1 cellular context compared by ENCODE assay signal in the genomic region with DNA sequence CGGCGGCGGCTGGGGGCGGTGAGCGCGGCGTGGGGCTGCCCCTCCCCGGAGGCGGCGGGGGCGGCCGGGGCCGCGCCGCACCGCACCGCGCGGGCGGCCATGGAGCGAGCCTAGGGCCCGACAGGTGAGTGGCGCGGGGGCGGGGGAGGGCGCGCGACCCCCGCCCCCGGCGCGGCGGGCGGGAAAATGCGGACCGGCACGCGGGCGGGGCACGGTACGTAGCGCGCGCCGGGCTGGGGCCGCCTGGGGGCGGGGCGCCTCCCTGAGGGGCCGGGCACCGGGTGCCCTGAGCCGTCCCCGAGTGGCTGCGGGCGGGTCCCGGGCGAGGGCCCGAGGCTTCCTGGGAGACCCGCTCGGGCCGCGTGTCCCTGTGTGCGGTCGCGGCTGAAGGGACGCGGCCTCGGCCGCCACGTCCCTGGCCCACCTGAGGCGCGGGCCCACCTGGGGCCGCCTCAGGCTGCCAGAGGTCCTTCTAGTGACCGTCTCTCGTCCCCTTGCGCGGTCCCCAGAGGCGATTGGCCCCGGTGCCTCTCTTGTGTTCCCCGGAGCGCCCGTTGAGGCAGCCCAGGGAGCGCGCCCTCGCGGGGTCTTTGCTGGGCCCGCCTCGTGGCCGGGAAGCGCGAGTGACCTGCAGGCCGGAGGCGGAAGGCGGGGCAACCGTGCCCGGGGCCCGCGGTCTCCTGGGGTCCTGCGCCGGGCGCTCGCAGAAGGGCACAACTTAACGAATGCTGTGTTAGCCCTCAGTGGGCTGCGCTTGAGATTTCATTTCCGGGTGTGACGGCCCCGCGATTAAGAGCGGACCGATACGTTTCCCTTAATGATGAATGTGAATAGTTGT.
TF ChIP-seq lines count a peak whose summit lies in the region.

No MANE protein-coding gene starts in this region.

TF ChIP-seq in HepG2, 621 proteins besides CTCF, POLR2A, EP300 and RAD21 (continued from another document and continues in another):
- TF ChIP-seq CBX1 (IDR thresholded peaks at IDR 0.05; ENCODE audit: low read depth), result no peak
- TF ChIP-seq ZNF292 (CRISPR knock-in tag; IDR thresholded peaks at IDR 0.05; ENCODE audit: borderline replicate concordance, low read depth), result no peak
- peak; percentile 95 for TF ChIP-seq RNF2 (conservative IDR thresholded peaks at IDR 0.05; ENCODE audit: low read depth)
- TF ChIP-seq STAT5B (CRISPR knock-in tag; IDR thresholded peaks at IDR 0.05), result no peak
- TF ChIP-seq, protein P1, sequence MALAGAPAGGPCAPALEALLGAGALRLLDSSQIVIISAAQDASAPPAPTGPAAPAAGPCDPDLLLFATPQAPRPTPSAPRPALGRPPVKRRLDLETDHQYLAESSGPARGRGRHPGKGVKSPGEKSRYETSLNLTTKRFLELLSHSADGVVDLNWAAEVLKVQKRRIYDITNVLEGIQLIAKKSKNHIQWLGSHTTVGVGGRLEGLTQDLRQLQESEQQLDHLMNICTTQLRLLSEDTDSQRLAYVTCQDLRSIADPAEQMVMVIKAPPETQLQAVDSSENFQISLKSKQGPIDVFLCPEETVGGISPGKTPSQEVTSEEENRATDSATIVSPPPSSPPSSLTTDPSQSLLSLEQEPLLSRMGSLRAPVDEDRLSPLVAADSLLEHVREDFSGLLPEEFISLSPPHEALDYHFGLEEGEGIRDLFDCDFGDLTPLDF (CRISPR knock-in tag; IDR thresholded peaks at IDR 0.05), result peak; percentile 41; the same call in 1 of the 2 replicates
- TF ChIP-seq FOXK1 (CRISPR knock-in tag; IDR thresholded peaks at IDR 0.05; ENCODE audit: borderline replicate concordance, low read depth), result no peak
- TF ChIP-seq, protein P2, sequence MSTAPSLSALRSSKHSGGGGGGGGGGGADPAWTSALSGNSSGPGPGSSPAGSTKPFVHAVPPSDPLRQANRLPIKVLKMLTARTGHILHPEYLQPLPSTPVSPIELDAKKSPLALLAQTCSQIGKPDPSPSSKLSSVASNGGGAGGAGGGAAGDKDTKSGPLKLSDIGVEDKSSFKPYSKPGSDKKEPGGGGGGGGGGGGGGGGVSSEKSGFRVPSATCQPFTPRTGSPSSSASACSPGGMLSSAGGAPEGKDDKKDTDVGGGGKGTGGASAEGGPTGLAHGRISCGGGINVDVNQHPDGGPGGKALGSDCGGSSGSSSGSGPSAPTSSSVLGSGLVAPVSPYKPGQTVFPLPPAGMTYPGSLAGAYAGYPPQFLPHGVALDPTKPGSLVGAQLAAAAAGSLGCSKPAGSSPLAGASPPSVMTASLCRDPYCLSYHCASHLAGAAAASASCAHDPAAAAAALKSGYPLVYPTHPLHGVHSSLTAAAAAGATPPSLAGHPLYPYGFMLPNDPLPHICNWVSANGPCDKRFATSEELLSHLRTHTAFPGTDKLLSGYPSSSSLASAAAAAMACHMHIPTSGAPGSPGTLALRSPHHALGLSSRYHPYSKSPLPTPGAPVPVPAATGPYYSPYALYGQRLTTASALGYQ (CRISPR knock-in tag; IDR thresholded peaks at IDR 0.05), result peak; percentile 57; the same call in 1 of the 2 replicates
- 0 out of 2 replicates have a peak, but pooled peaks have one; percentile 70 for TF ChIP-seq CC2D1A (CRISPR knock-in tag; IDR thresholded peaks at IDR 0.05)
- no peak for TF ChIP-seq HNRNPL (IDR thresholded peaks at IDR 0.05; ENCODE audit: low read depth, low read length)
- TF ChIP-seq SNAPC2 (CRISPR knock-in tag; IDR thresholded peaks at IDR 0.05), result no peak
- TF ChIP-seq, protein P3, sequence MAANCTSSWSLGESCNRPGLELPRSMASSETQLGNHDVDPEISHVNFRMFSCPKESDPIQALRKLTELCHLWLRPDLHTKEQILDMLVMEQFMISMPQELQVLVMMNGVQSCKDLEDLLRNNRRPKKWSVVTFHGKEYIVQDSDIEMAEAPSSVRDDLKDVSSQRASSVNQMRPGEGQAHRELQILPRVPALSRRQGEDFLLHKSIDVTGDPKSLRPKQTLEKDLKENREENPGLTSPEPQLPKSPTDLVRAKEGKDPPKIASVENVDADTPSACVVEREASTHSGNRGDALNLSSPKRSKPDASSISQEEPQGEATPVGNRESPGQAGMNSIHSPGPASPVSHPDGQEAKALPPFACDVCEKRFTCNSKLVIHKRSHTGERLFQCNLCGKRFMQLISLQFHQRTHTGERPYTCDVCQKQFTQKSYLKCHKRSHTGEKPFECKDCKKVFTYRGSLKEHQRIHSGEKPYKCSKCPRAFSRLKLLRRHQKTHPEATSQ (CRISPR knock-in tag; IDR thresholded peaks at IDR 0.05; ENCODE audit: borderline replicate concordance), result no peak
- no peak for TF ChIP-seq NFATC3 (CRISPR knock-in tag; IDR thresholded peaks at IDR 0.05)
- no peak for TF ChIP-seq ZFP82 (CRISPR knock-in tag; IDR thresholded peaks at IDR 0.05; ENCODE audit: borderline replicate concordance)
- TF ChIP-seq WIZ (CRISPR knock-in tag; IDR thresholded peaks at IDR 0.05), result no peak
- TF ChIP-seq PHF20 (CRISPR knock-in tag; IDR thresholded peaks at IDR 0.05), result peak; percentile 60
- TF ChIP-seq ZNF431 (CRISPR knock-in tag; IDR thresholded peaks at IDR 0.05; ENCODE audit: borderline replicate concordance, low read depth), result 0 out of 2 replicates have a peak, but pooled peaks have one; percentile 22
- TF ChIP-seq, protein P4, sequence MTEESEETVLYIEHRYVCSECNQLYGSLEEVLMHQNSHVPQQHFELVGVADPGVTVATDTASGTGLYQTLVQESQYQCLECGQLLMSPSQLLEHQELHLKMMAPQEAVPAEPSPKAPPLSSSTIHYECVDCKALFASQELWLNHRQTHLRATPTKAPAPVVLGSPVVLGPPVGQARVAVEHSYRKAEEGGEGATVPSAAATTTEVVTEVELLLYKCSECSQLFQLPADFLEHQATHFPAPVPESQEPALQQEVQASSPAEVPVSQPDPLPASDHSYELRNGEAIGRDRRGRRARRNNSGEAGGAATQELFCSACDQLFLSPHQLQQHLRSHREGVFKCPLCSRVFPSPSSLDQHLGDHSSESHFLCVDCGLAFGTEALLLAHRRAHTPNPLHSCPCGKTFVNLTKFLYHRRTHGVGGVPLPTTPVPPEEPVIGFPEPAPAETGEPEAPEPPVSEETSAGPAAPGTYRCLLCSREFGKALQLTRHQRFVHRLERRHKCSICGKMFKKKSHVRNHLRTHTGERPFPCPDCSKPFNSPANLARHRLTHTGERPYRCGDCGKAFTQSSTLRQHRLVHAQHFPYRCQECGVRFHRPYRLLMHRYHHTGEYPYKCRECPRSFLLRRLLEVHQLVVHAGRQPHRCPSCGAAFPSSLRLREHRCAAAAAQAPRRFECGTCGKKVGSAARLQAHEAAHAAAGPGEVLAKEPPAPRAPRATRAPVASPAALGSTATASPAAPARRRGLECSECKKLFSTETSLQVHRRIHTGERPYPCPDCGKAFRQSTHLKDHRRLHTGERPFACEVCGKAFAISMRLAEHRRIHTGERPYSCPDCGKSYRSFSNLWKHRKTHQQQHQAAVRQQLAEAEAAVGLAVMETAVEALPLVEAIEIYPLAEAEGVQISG (CRISPR knock-in tag; IDR thresholded peaks at IDR 0.05), result peak; percentile 71
- peak; percentile 26; the same call in 1 of the 2 replicates for TF ChIP-seq ZNF263 (CRISPR knock-in tag; IDR thresholded peaks at IDR 0.05)
- TF ChIP-seq SP5 (CRISPR knock-in tag; IDR thresholded peaks at IDR 0.05; ENCODE audit: borderline replicate concordance, low read depth), result peak; percentile 40; the same call in 1 of the 2 replicates
- TF ChIP-seq ELF1 (CRISPR knock-in tag; IDR thresholded peaks at IDR 0.05), result no peak
- 0 out of 2 replicates have a peak, but pooled peaks have one; percentile 40 for TF ChIP-seq MEIS1 (CRISPR knock-in tag; IDR thresholded peaks at IDR 0.05; ENCODE audit: borderline replicate concordance)
- TF ChIP-seq, protein P5, sequence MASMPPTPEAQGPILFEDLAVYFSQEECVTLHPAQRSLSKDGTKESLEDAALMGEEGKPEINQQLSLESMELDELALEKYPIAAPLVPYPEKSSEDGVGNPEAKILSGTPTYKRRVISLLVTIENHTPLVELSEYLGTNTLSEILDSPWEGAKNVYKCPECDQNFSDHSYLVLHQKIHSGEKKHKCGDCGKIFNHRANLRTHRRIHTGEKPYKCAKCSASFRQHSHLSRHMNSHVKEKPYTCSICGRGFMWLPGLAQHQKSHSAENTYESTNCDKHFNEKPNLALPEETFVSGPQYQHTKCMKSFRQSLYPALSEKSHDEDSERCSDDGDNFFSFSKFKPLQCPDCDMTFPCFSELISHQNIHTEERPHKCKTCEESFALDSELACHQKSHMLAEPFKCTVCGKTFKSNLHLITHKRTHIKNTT (CRISPR knock-in tag; IDR thresholded peaks at IDR 0.05), result no peak
- TF ChIP-seq, protein P6, sequence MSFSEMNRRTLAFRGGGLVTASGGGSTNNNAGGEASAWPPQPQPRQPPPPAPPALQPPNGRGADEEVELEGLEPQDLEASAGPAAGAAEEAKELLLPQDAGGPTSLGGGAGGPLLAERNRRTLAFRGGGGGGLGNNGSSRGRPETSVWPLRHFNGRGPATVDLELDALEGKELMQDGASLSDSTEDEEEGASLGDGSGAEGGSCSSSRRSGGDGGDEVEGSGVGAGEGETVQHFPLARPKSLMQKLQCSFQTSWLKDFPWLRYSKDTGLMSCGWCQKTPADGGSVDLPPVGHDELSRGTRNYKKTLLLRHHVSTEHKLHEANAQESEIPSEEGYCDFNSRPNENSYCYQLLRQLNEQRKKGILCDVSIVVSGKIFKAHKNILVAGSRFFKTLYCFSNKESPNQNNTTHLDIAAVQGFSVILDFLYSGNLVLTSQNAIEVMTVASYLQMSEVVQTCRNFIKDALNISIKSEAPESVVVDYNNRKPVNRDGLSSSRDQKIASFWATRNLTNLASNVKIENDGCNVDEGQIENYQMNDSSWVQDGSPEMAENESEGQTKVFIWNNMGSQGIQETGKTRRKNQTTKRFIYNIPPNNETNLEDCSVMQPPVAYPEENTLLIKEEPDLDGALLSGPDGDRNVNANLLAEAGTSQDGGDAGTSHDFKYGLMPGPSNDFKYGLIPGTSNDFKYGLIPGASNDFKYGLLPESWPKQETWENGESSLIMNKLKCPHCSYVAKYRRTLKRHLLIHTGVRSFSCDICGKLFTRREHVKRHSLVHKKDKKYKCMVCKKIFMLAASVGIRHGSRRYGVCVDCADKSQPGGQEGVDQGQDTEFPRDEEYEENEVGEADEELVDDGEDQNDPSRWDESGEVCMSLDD (CRISPR knock-in tag; IDR thresholded peaks at IDR 0.05; ENCODE audit: borderline replicate concordance), result 0 out of 2 replicates have a peak, but pooled peaks have one; percentile 43
- peak; percentile 84 for TF ChIP-seq HOXA5 (CRISPR knock-in tag; IDR thresholded peaks at IDR 0.05)
- peak; percentile 34 for TF ChIP-seq ZMYM4 (CRISPR knock-in tag; IDR thresholded peaks at IDR 0.05)
- TF ChIP-seq HMG20B (CRISPR knock-in tag; conservative IDR thresholded peaks at IDR 0.05), result 0 out of 2 replicates have a peak, but pooled peaks have one; percentile 37
- TF ChIP-seq ZNF354B (CRISPR knock-in tag; IDR thresholded peaks at IDR 0.05), result no peak
- TF ChIP-seq SMAD3 (CRISPR knock-in tag; IDR thresholded peaks at IDR 0.05), result 0 out of 2 replicates have a peak, but pooled peaks have one; percentile 14
- TF ChIP-seq RBAK (CRISPR knock-in tag; IDR thresholded peaks at IDR 0.05), result no peak
- TF ChIP-seq ZMAT3 (CRISPR knock-in tag; conservative IDR thresholded peaks at IDR 0.05), result peak; percentile 60; the same call in 1 of the 2 replicates
- no peak for TF ChIP-seq RORA (CRISPR knock-in tag; IDR thresholded peaks at IDR 0.05)
- no peak for TF ChIP-seq FOXM1 (CRISPR knock-in tag; IDR thresholded peaks at IDR 0.05)
- TF ChIP-seq, protein P7, sequence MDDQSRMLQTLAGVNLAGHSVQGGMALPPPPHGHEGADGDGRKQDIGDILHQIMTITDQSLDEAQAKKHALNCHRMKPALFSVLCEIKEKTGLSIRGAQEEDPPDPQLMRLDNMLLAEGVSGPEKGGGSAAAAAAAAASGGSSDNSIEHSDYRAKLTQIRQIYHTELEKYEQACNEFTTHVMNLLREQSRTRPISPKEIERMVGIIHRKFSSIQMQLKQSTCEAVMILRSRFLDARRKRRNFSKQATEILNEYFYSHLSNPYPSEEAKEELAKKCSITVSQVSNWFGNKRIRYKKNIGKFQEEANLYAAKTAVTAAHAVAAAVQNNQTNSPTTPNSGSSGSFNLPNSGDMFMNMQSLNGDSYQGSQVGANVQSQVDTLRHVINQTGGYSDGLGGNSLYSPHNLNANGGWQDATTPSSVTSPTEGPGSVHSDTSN (CRISPR knock-in tag; IDR thresholded peaks at IDR 0.05; ENCODE audit: borderline replicate concordance), result no peak
- TF ChIP-seq ARID2 (CRISPR knock-in tag; IDR thresholded peaks at IDR 0.05; ENCODE audit: borderline replicate concordance), result no peak
- TF ChIP-seq, protein P8, sequence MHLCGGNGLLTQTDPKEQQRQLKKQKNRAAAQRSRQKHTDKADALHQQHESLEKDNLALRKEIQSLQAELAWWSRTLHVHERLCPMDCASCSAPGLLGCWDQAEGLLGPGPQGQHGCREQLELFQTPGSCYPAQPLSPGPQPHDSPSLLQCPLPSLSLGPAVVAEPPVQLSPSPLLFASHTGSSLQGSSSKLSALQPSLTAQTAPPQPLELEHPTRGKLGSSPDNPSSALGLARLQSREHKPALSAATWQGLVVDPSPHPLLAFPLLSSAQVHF (CRISPR knock-in tag; IDR thresholded peaks at IDR 0.05), result 0 out of 2 replicates have a peak, but pooled peaks have one; percentile 24
- TF ChIP-seq ZNF775 (CRISPR knock-in tag; IDR thresholded peaks at IDR 0.05; ENCODE audit: borderline replicate concordance), result no peak
- no peak for TF ChIP-seq MBD4 (IDR thresholded peaks at IDR 0.05; ENCODE audit: borderline replicate concordance, low read length)
- peak; percentile 92 for TF ChIP-seq AGO2 (optimal IDR thresholded peaks at IDR 0.05; ENCODE audit: low read depth, low read length)
- TF ChIP-seq HNRNPLL (IDR thresholded peaks at IDR 0.05; ENCODE audit: low read depth, low read length, poor library complexity, severe bottlenecking), result peak; percentile 47
- TF ChIP-seq HDAC6 (IDR thresholded peaks at IDR 0.05; ENCODE audit: low read depth, low read length), result no peak
- TF ChIP-seq, protein P9, sequence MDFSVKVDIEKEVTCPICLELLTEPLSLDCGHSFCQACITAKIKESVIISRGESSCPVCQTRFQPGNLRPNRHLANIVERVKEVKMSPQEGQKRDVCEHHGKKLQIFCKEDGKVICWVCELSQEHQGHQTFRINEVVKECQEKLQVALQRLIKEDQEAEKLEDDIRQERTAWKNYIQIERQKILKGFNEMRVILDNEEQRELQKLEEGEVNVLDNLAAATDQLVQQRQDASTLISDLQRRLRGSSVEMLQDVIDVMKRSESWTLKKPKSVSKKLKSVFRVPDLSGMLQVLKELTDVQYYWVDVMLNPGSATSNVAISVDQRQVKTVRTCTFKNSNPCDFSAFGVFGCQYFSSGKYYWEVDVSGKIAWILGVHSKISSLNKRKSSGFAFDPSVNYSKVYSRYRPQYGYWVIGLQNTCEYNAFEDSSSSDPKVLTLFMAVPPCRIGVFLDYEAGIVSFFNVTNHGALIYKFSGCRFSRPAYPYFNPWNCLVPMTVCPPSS (IDR thresholded peaks at IDR 0.05), result no peak
